In genomic region chr2:106129150-106129549, GRCh38 we compare ENCODE assay signal across 18 cellular contexts.
DNase-seq lines count a peak whose midpoint lies in the region; ATAC-seq lines count a peak whose summit lies in the region.
"Had no signal": no experiment of that assay in that cellular context is flagged by ENCODE, and none has a peak within 500 bp of the region (broad histone marks: within the 10 kb centered on the region; RNA-seq: fewer than 3 reads in every experiment).

No MANE protein-coding gene starts in this region.

- no peak for ATAC-seq in T-helper 17 cell
- ATAC-seq: GM12878 had no signal

- POLR2A ChIA-PET in CD4-positive, alpha-beta memory T cell (lab: Charles Lee; ENCODE audit: partially characterized antibody): no interaction called here

- H3K4me1 ChIP-seq in BLaER1 (peaks cover 20% of the 10 kb centered on the region), mesenchymal stem cell (ENCODE audit: control insufficient read depth, insufficient read depth, low read depth, low read length) (peaks cover 15% of the 10 kb centered on the region)
- H3K4me1 ChIP-seq in CD4-positive, alpha-beta memory T cell (ENCODE audit: insufficient read depth, low read length): peaks cover 6% of the 10 kb centered on the region

- H3K36me3 ChIP-seq in BLaER1 (peaks cover 63% of the 10 kb centered on the region), mesenchymal stem cell (ENCODE audit: control insufficient read depth in 1 of 2, insufficient read depth in 2 of 2, low read depth in 1 of 2, low read length in 2 of 2) (peaks cover 13 to 20% of the 10 kb centered on the region in 2 experiments)
- H3K36me3 ChIP-seq in CD4-positive, alpha-beta memory T cell (ENCODE audit: insufficient read depth, low read length): peaks cover 38% of the 10 kb centered on the region

- no peak overlapping the region for H3K4me3 Mint-ChIP-seq in CD4-positive, alpha-beta memory T cell
- H3K4me3 Mint-ChIP-seq in T-helper 17 cell: no peak overlapping the region

- H3K9me3 Mint-ChIP-seq in CD4-positive, alpha-beta memory T cell: no peaks in the 10 kb centered on the region

- no peak overlapping the region for H3K9ac ChIP-seq in BLaER1
- no peak overlapping the region for H3K9ac ChIP-seq in mesenchymal stem cell (ENCODE audit: low read length)
- H3K9ac ChIP-seq: BLaER1 treated with 17β-estradiol and CSF1 and Interleukin-3, amounts not matched to agents 10 nM and 100 nM; KMS-11 had no signal

- no peak overlapping the region for H3K4ac ChIP-seq in mesenchymal stem cell (ENCODE audit: low read depth in 1 of 2, low read length in 2 of 2)

- no peak overlapping the region for H3K18ac ChIP-seq in mesenchymal stem cell (ENCODE audit: low read depth in 1 of 2, low read length in 2 of 2)

- no peak overlapping the region for H3K23ac ChIP-seq in mesenchymal stem cell (ENCODE audit: low read length in 2 of 2)

- H4K20me1 ChIP-seq in BLaER1: peaks cover 67% of the 10 kb centered on the region

- peaks cover 29% of the 10 kb centered on the region for H3K79me1 ChIP-seq in mesenchymal stem cell (replicated peaks; ENCODE audit: low read length, poor library complexity, severe bottlenecking)

- no peaks in the 10 kb centered on the region for H3K27me3 Mint-ChIP-seq in CD4-positive, alpha-beta memory T cell
- no peaks in the 10 kb centered on the region for H3K27me3 Mint-ChIP-seq in T-helper 17 cell

- H4K91ac ChIP-seq in mesenchymal stem cell (ENCODE audit: low read length): no peak overlapping the region

- H3K9me3 ChIP-seq in BLaER1 (no peaks in the 10 kb centered on the region), T-helper 17 cell (ENCODE audit: control insufficient read depth, low read length, poor library complexity, severe bottlenecking) (no peaks in the 10 kb centered on the region), mesenchymal stem cell (ENCODE audit: control insufficient read depth, low read length) (no peaks in the 10 kb centered on the region)
- H3K9me3 ChIP-seq in CD4-positive, alpha-beta memory T cell (ENCODE audit: control insufficient read depth in 1 of 2, low read length in 2 of 2): no peaks in the 10 kb centered on the region
- H3K9me3 ChIP-seq: BLaER1 treated with 17β-estradiol and CSF1 and Interleukin-3, amounts not matched to agents 10 nM and 100 nM had no signal

- H3K4me3 ChIP-seq in BLaER1: no peak overlapping the region
- no peak overlapping the region for H3K4me3 ChIP-seq in CD4-positive, alpha-beta memory T cell (ENCODE audit: low read length in 2 of 2)
- no peak overlapping the region for H3K4me3 ChIP-seq in mesenchymal stem cell (ENCODE audit: insufficient read depth in 1 of 2, low read depth in 1 of 2, low read length in 2 of 2)
- H3K4me3 ChIP-seq: BLaER1 treated with 17β-estradiol and CSF1 and Interleukin-3, amounts not matched to agents 10 nM and 100 nM; GM12878; PC-9 had no signal

- no peak overlapping the region for H2AK5ac ChIP-seq in mesenchymal stem cell (ENCODE audit: low read length, severe bottlenecking)

- H3K4me2 ChIP-seq in BLaER1 (peak overlapping the region; percentile 46), mesenchymal stem cell (ENCODE audit: low read length, poor library complexity, severe bottlenecking) (no peak overlapping the region)
- H3K4me2 ChIP-seq: KMS-11 had no signal

- no peak overlapping the region for H3K14ac ChIP-seq in mesenchymal stem cell (ENCODE audit: low read length in 2 of 2)

- H3K27me3 ChIP-seq in BLaER1: no peaks in the 10 kb centered on the region
- no peaks in the 10 kb centered on the region for H3K27me3 ChIP-seq in CD4-positive, alpha-beta memory T cell (ENCODE audit: insufficient read depth, low read length)
- H3K27me3 ChIP-seq in mesenchymal stem cell (ENCODE audit: control insufficient read depth in 1 of 2, insufficient read depth in 1 of 2, low read length in 2 of 2): no peaks in the 10 kb centered on the region
- H3K27me3 ChIP-seq: BLaER1 treated with 17β-estradiol and CSF1 and Interleukin-3, amounts not matched to agents 10 nM and 100 nM had no signal

- H3K27ac ChIP-seq in BLaER1: no peak overlapping the region
- H3K27ac ChIP-seq in CD4-positive, alpha-beta memory T cell (ENCODE audit: low read depth, low read length): no peak overlapping the region
- no peak overlapping the region for H3K27ac ChIP-seq in mesenchymal stem cell (ENCODE audit: low read length, poor library complexity, severe bottlenecking)
- H3K27ac ChIP-seq: BLaER1 treated with 17β-estradiol and CSF1 and Interleukin-3, amounts not matched to agents 10 nM and 100 nM; KMS-11; PC-9 had no signal

- WGBS in mesenchymal stem cell: 100% methylated on average over 2 of the region's 2 CpGs

- H2BK120ac ChIP-seq in mesenchymal stem cell (ENCODE audit: low read depth, low read length): no peak overlapping the region

- no peak overlapping the region for H2BK15ac ChIP-seq in mesenchymal stem cell (ENCODE audit: low read depth, poor library complexity, severe bottlenecking)

- H2BK5ac ChIP-seq in mesenchymal stem cell (ENCODE audit: low read depth, low read length, poor library complexity, severe bottlenecking): no peak overlapping the region

- no peak overlapping the region for H2AFZ ChIP-seq in mesenchymal stem cell (ENCODE audit: low read depth, low read length)
- H2AFZ ChIP-seq: PC-9 had no signal

- intact Hi-C loops in CD4-positive, alpha-beta memory T cell (cut with micrococcal nuclease): no loop called here

- H2BK12ac ChIP-seq in mesenchymal stem cell (ENCODE audit: low read length in 2 of 2): no peak overlapping the region

- H4K8ac ChIP-seq in mesenchymal stem cell (ENCODE audit: low read length): peak overlapping the region; percentile 41

- CTCF ChIA-PET in CD4-positive, alpha-beta memory T cell (lab: Charles Lee; ENCODE audit: partially characterized antibody): no interaction called here

- DNase-seq in CD4-positive, alpha-beta memory T cell: no peak
- DNase-seq in T-helper 17 cell: no peak
- no peak for DNase-seq in mesenchymal stem cell
- no peak for DNase-seq in activated effector memory CD4-positive, alpha-beta T cell treated with anti-CD3 and anti-CD28 coated beads, Interleukin-2, amount 50 U/mL, for 16 hours
- no peak for DNase-seq in cerebellar nuclear complex (lab: John Stamatoyannopoulos, UW)
- DNase-seq in UCSD-AML1 (lab: John Stamatoyannopoulos, UW; ENCODE audit: unreplicated experiment): no peak
- no peak for DNase-seq in NCI-H226
- DNase-seq: COR-L47, EL, MV-4-11, NCI-H1694 treated with DMSO at 0.1 percent for 48 hours, NCI-H2107, PC-9, SW 1271 had no signal

- H3K27ac Mint-ChIP-seq in CD4-positive, alpha-beta memory T cell: peak overlapping the region in 5 of 7 donors; percentile 16 to 46 (median 24)
- peak overlapping the region; percentile 75 for H3K27ac Mint-ChIP-seq in T-helper 17 cell

- H3K36me3 Mint-ChIP-seq in CD4-positive, alpha-beta memory T cell: peaks cover 36 to 59% of the 10 kb centered on the region in 2 donors
- H3K36me3 Mint-ChIP-seq in T-helper 17 cell (ENCODE audit: low read depth): peaks cover 14% of the 10 kb centered on the region

- peaks cover 2 to 34% (median 15%) of the 10 kb centered on the region in 4 donors for H3K4me1 Mint-ChIP-seq in CD4-positive, alpha-beta memory T cell
- peaks cover 29% of the 10 kb centered on the region for H3K4me1 Mint-ChIP-seq in T-helper 17 cell
